In genomic region chr12:114438635-114439256, GRCh38 we compare ENCODE assay signal across 26 cellular contexts. TPM values are rescaled to one million over a fixed set of nuclear protein-coding genes. Genes with fewer than 3 reads are reported as not detected.
"Had no signal": no experiment of that assay in that cellular context is flagged by ENCODE, and none has a peak within 500 bp of the region (broad histone marks: within the 10 kb centered on the region; RNA-seq: fewer than 3 reads in every experiment).

No MANE protein-coding gene starts in this region.

- H3K4me1 Mint-ChIP-seq: activated CD4-positive, alpha-beta T cell treated with anti-CD3 and anti-CD28 coated beads, Interleukin-2, amount 10 ng/mL, durations not matched to agents 24 days and 14 days; activated naive CD8-positive, alpha-beta T cell treated with anti-CD3 and anti-CD28 coated beads for 36 hours; nephron had no signal

- ATAC-seq: left lobe of liver, upper lobe of right lung had no signal

- H3K4me3 ChIP-seq: upper lobe of right lung had no signal

- H3K4me3 Mint-ChIP-seq: activated CD4-positive, alpha-beta T cell treated with anti-CD3 and anti-CD28 coated beads, Interleukin-2, amount 10 ng/mL, durations not matched to agents 24 days and 14 days; activated naive CD8-positive, alpha-beta T cell treated with anti-CD3 and anti-CD28 coated beads for 36 hours; activated T-helper 1 cell treated with anti-CD3 and anti-CD28 coated beads, Interleukin-12 subunit alpha, Interleukin-12 subunit beta, Interleukin-2, Interleukin-4 antibody, amounts not matched to agents 30 ng/mL and 10 ng/mL and 1 ng/mL, durations not matched to agents 14 hours and 24 hours and 36 hours; endodermal cell; nephron had no signal

- H3K9me3 ChIP-seq: upper lobe of right lung had no signal

- H3K36me3 Mint-ChIP-seq: activated naive CD8-positive, alpha-beta T cell treated with anti-CD3 and anti-CD28 coated beads for 36 hours; mesothelial cell of epicardium had no signal

- H3K27ac ChIP-seq: brain microvascular endothelial cell, dorsolateral prefrontal cortex, epithelial cell of prostate, upper lobe of right lung had no signal

- H3K4me1 ChIP-seq: upper lobe of right lung had no signal

- DNase-seq: activated CD4-positive, alpha-beta T cell treated with anti-CD3 and anti-CD28 coated beads, Interleukin-2, amount 10 ng/mL, durations not matched to agents 24 days and 14 days; activated gamma-delta T cell treated with Interleukin-2 at 50 U/mL for 16 hours; activated naive CD8-positive, alpha-beta T cell treated with anti-CD3 and anti-CD28 coated beads for 36 hours; anterior cingulate cortex; brain microvascular endothelial cell; central memory CD4-positive, alpha-beta T cell; dorsolateral prefrontal cortex; foreskin fibroblast; hypothalamus; kidney; nucleus accumbens; stimulated activated CD4-positive, alpha-beta T cell treated with anti-CD3 and anti-CD28 coated beads, Interleukin-12 subunit alpha, Interleukin-12 subunit beta, amount 100 ng/mL, for 4 hours; stimulated activated CD4-positive, alpha-beta T cell treated with anti-CD3 and anti-CD28 coated beads, Interleukin-1b, Interleukin-23, amount 100 ng/mL, for 48 hours; stimulated activated CD8-positive, alpha-beta memory T cell treated with anti-CD3 and anti-CD28 coated beads, Interleukin-4, amount 100 ng/mL, for 48 hours; stimulated activated naive CD4-positive, alpha-beta T cell; SW 1271; upper lobe of right lung had no signal

- FAIRE-seq: colon, kidney had no signal

- H3K9me3 Mint-ChIP-seq: activated CD4-positive, alpha-beta T cell treated with anti-CD3 and anti-CD28 coated beads, Interleukin-2, amount 10 ng/mL, durations not matched to agents 24 days and 14 days; activated T-helper 1 cell treated with anti-CD3 and anti-CD28 coated beads, Interleukin-12 subunit alpha, Interleukin-12 subunit beta, Interleukin-2, Interleukin-4 antibody, amounts not matched to agents 30 ng/mL and 10 ng/mL and 1 ng/mL, durations not matched to agents 14 hours and 24 hours and 36 hours had no signal

- H3K27ac Mint-ChIP-seq: activated CD4-positive, alpha-beta T cell treated with anti-CD3 and anti-CD28 coated beads, Interleukin-2, amount 10 ng/mL, durations not matched to agents 24 days and 14 days; activated naive CD8-positive, alpha-beta T cell treated with anti-CD3 and anti-CD28 coated beads for 36 hours; activated T-helper 1 cell treated with anti-CD3 and anti-CD28 coated beads, Interleukin-12 subunit alpha, Interleukin-12 subunit beta, Interleukin-2, Interleukin-4 antibody, amounts not matched to agents 30 ng/mL and 10 ng/mL and 1 ng/mL, durations not matched to agents 14 hours and 24 hours and 36 hours; endodermal cell; mesothelial cell of epicardium; nephron had no signal

- H3K36me3 ChIP-seq: brain microvascular endothelial cell, upper lobe of right lung had no signal

RNA-seq across cellular contexts. Expression of gene TBX5, which starts 32.8 kb away (rescaled TPM):
- total RNA-seq: activated CD4-positive, alpha-beta T cell treated with anti-CD3 and anti-CD28 coated beads, Interleukin-2, amount 10 ng/mL, durations not matched to agents 24 days and 14 days; activated naive CD8-positive, alpha-beta T cell treated with anti-CD3 and anti-CD28 coated beads for 36 hours; activated T-helper 1 cell treated with anti-CD3 and anti-CD28 coated beads, Interleukin-12 subunit alpha, Interleukin-12 subunit beta, Interleukin-2, Interleukin-4 antibody, amounts not matched to agents 30 ng/mL and 10 ng/mL and 1 ng/mL, durations not matched to agents 14 hours and 24 hours and 36 hours; endodermal cell; kidney; left lobe of liver; lung microvascular endothelial cell; renal cortical epithelial cell had no signal
